Comparison of ENCODE assay signal across 1 cellular context in genomic region chr12:57625261-57626032, GRCh38.
TF ChIP-seq lines count a peak whose summit lies in the region.

No MANE protein-coding gene starts in this region.

TF ChIP-seq in HepG2, 621 proteins besides CTCF, POLR2A, EP300 and RAD21:
- TF ChIP-seq ZNF790 (CRISPR knock-in tag; IDR thresholded peaks at IDR 0.05; ENCODE audit: borderline replicate concordance) (no peak), NBN (conservative IDR thresholded peaks at IDR 0.05) (no peak), ZNF263 (CRISPR knock-in tag; IDR thresholded peaks at IDR 0.05) (no peak), GZF1 (CRISPR knock-in tag; IDR thresholded peaks at IDR 0.05) (no peak), TBX3 (IDR thresholded peaks at IDR 0.05; ENCODE audit: borderline replicate concordance) (no peak), JUND (CRISPR knock-in tag; IDR thresholded peaks at IDR 0.05) (no peak), ZMYM4 (CRISPR knock-in tag; IDR thresholded peaks at IDR 0.05) (no peak), ZNF605 (CRISPR knock-in tag; IDR thresholded peaks at IDR 0.05) (no peak), FOXC1 (CRISPR knock-in tag; IDR thresholded peaks at IDR 0.05; ENCODE audit: borderline replicate concordance) (no peak), ZNF740 (CRISPR knock-in tag; IDR thresholded peaks at IDR 0.05) (no peak), HIVEP1 (CRISPR knock-in tag; IDR thresholded peaks at IDR 0.05) (no peak), HNRNPL (IDR thresholded peaks at IDR 0.05; ENCODE audit: low read depth, low read length) (no peak), ZNF724P (CRISPR knock-in tag; IDR thresholded peaks at IDR 0.05; ENCODE audit: borderline replicate concordance) (no peak), NCOA2 (CRISPR knock-in tag; IDR thresholded peaks at IDR 0.05) (no peak), ZNF563 (CRISPR knock-in tag; IDR thresholded peaks at IDR 0.05) (no peak), ZNF564 (CRISPR knock-in tag; IDR thresholded peaks at IDR 0.05) (no peak), SRSF9 (IDR thresholded peaks at IDR 0.05; ENCODE audit: borderline replicate concordance, insufficient read depth, low read depth, low read length, poor library complexity, severe bottlenecking) (no peak), ZNF558 (CRISPR knock-in tag; IDR thresholded peaks at IDR 0.05; ENCODE audit: borderline replicate concordance) (no peak), ZNF713 (CRISPR knock-in tag; IDR thresholded peaks at IDR 0.05) (no peak)
